ENCODE assay signal across 8 cellular contexts in genomic region chr2:36376319-36376765, GRCh38. TPM values are rescaled to one million over a fixed set of nuclear protein-coding genes. Genes with fewer than 3 reads are reported as not detected.
DNase-seq lines count a peak whose midpoint lies in the region; ATAC-seq and TF ChIP-seq lines count a peak whose summit lies in the region.

No MANE protein-coding gene starts in this region.

- peaks cover 0 to 14% (median 0%) of the 10 kb centered on the region in 9 donors for H3K36me3 ChIP-seq in heart left ventricle
- H3K36me3 ChIP-seq in psoas muscle (ENCODE audit: insufficient read depth in 1 of 2, low read depth in 1 of 2), result peaks cover 2 to 21% of the 10 kb centered on the region in 2 donors

- H3K9me3 ChIP-seq in heart left ventricle, result no peaks in the 10 kb centered on the region
- no peaks in the 10 kb centered on the region for H3K9me3 ChIP-seq in psoas muscle

- H3K4me1 ChIP-seq in heart left ventricle (peaks cover 10 to 95% (median 59%) of the 10 kb centered on the region in 12 donors), psoas muscle (peaks cover 83% of the 10 kb centered on the region)

- TF ChIP-seq POLR2A in heart left ventricle (IDR thresholded peaks at IDR 0.05), result no peak

- intact Hi-C loops in heart left ventricle (cut with DNase I), result no loop called here
- intact Hi-C loops in psoas muscle (cut with DNase I), result loop anchor here in 1 of 2 donors (10.0 kb wide), 1 partner anchor 48 kb away; no protein-coding TSS in a partner anchor

- 10 to 14% (median 12%) methylated on average over 8 of the region's 8 CpGs for WGBS in heart left ventricle, 4 donors
- WGBS in psoas muscle, 3 donors, result 16 to 25% (median 18%) methylated on average over 8 of the region's 8 CpGs

- H3K4me3 ChIP-seq in heart left ventricle (peak overlapping the region in 1 of 12 donors; percentile 12), psoas muscle (no peak overlapping the region)

- H3K27ac ChIP-seq in heart left ventricle (peak overlapping the region in 5 of 12 donors; percentile 18 to 48 (median 22)), psoas muscle (no peak overlapping the region)

- H3K27me3 ChIP-seq in heart left ventricle (no peaks in the 10 kb centered on the region), psoas muscle (ENCODE audit: insufficient read depth in 3 of 3, low read length in 2 of 3) (no peaks in the 10 kb centered on the region)

- peak; percentile 72 for DNase-seq in HCEC 1CT
- peak; percentile 43 to 85 for DNase-seq in SHP77 (lab: John Stamatoyannopoulos, UW)
- DNase-seq in heart left ventricle, result peak; percentile 81 to 89 (median 83)
- DNase-seq in psoas muscle, result peak; percentile 65 to 82
- DNase-seq in epidermal melanocyte (ENCODE audit: insufficient read length, low spot score), result no peak
- DNase-seq in SKM-1 (lab: John Stamatoyannopoulos, UW; ENCODE audit: unreplicated experiment), result no peak
- DNase-seq in effector CD8-positive, alpha-beta T cell (lab: John Stamatoyannopoulos, UW), result no peak

- TF ChIP-seq CTCF in heart left ventricle (IDR thresholded peaks at IDR 0.05) (no peak), psoas muscle (IDR thresholded peaks at IDR 0.05) (no peak)

- ATAC-seq in heart left ventricle (peak; percentile 46 to 73 (median 62)), psoas muscle (peak; percentile 46 to 67 (median 48))
- no peak for ATAC-seq in activated CD4-positive, CD25-positive, alpha-beta regulatory T cell treated with anti-CD3 and anti-CD28 coated beads, Interleukin-2, amount 50 U/mL, for 24 hours

RNA-seq across cellular contexts. Expression of gene CRIM1, which starts 20.8 kb away (rescaled TPM):
- 100 to 1,000 TPM in 3 of 9 donors, 10 to 100 TPM in 6; 34.9 to 120 (median 89.3) TPM for total RNA-seq in heart left ventricle
- polyA plus RNA-seq in heart left ventricle, result 10 to 100 TPM; 14.7 to 47.9 TPM
- 10 to 100 TPM; 49.8 to 66.2 (median 56.3) TPM for total RNA-seq in psoas muscle
- 10 to 100 TPM; 10.2 to 68.1 (median 53.1) TPM for polyA plus RNA-seq in psoas muscle

Comparison
In these comparisons a context has a peak if more than half of its experiments do, and no peak if none do; other contexts are left out.
1. DNase-seq: peak in HCEC 1CT (single experiment), SHP77 (2 of 2), heart left ventricle (5 of 5) and psoas muscle (2 of 2); none in epidermal melanocyte (single experiment), SKM-1 (single experiment) and effector CD8-positive, alpha-beta T cell (single experiment).
2. ATAC-seq: peak in heart left ventricle (4 of 4) and psoas muscle (4 of 4); none in activated CD4-positive, CD25-positive, alpha-beta regulatory T cell treated with anti-CD3 and anti-CD28 coated beads, Interleukin-2, amount 50 U/mL, for 24 hours (0 of 2).